In the genomic region with DNA sequence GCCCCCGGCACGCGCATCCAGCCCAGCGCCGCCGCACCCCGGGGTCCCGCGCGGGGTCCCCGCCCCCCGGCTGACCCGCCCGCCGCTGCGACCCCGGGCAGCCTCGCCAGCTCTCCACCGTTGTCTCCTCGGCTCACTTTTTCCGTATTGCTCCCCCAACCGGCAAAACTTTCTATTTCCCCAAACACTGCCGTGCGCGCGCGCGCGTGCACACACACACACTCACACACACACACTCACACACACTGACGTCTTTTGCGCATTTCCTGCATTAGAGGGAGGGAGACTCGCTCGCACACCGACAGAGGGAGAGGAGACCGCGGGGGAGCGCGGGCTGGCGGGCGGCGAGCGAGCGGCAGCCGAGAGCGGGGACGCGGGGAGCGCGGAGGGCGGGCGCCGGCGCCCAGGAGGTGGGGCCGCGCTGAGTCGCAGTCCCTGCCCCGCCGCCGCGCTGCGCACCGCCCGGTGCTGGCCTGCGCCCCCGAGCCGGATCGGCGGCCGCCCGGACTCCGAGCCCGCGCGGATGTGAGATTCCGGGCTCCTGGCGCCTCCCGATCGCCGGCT, we compare ENCODE assay signal across 8 cellular contexts. TPM values are rescaled to one million over a fixed set of nuclear protein-coding genes. Genes with fewer than 3 reads are reported as not detected.
DNase-seq lines count a peak whose midpoint lies in the region; ATAC-seq and TF ChIP-seq lines count a peak whose summit lies in the region.

No MANE protein-coding gene starts in this region.

- H3K27ac ChIP-seq in HUES6 (ENCODE audit: low read depth, low read length) (no peak overlapping the region), PC-9 (peak overlapping the region; percentile 67), muscle layer of duodenum (ENCODE audit: low read length) (peak overlapping the region; percentile 96)

- no peaks in the 10 kb centered on the region for H3K9me2 ChIP-seq in PC-9 (ENCODE audit: insufficient read depth)

- peaks cover 12% of the 10 kb centered on the region; the same call in 1 of the 2 replicates for H4K20me1 ChIP-seq in PC-9 (ENCODE audit: insufficient read depth)

- H2AFZ ChIP-seq in PC-9, result peak overlapping the region; percentile 94

- peak; percentile 71 for ATAC-seq in GM21423 (IDR thresholded peaks at IDR 0.05; ENCODE audit: unreplicated experiment)
- ATAC-seq in activated T-cell treated with anti-CD3 and anti-CD28 coated beads, Interleukin-2, amount 50 U/mL, for 4 hours, result peak; percentile 85 to 89
- peak; percentile 90 for ATAC-seq in esophagus mucosa

- H3K27me3 Mint-ChIP-seq in activated T-cell treated with anti-CD3 and anti-CD28 coated beads, Interleukin-2, amount 50 U/mL, for 4 hours (ENCODE audit: low read depth), result no peaks in the 10 kb centered on the region

- H3K9ac ChIP-seq in HUES6 (ENCODE audit: low read length), result peak overlapping the region; percentile 59

- peaks cover 31% of the 10 kb centered on the region for H3K4me1 Mint-ChIP-seq in activated T-cell treated with anti-CD3 and anti-CD28 coated beads, Interleukin-2, amount 50 U/mL, for 4 hours (ENCODE audit: low read depth)

- POLR2A ChIA-PET in PC-9 (lab: Charles Lee; ENCODE audit: unreplicated experiment), result interaction anchor here (0.6 kb wide), 2 partner anchors 304 to 1532 kb away, joined by 3 read pairs; no protein-coding TSS in a partner anchor

- no peaks in the 10 kb centered on the region for H3K9me3 Mint-ChIP-seq in activated T-cell treated with anti-CD3 and anti-CD28 coated beads, Interleukin-2, amount 50 U/mL, for 4 hours

- no peaks in the 10 kb centered on the region for H3K36me3 Mint-ChIP-seq in activated T-cell treated with anti-CD3 and anti-CD28 coated beads, Interleukin-2, amount 50 U/mL, for 4 hours (ENCODE audit: insufficient read depth)

- H3K4me2 ChIP-seq in PC-9, result peak overlapping the region; percentile 86

- H3K79me2 ChIP-seq in PC-9 (ENCODE audit: low read depth), result peaks cover 44% of the 10 kb centered on the region

- peaks cover 92% of the 10 kb centered on the region for H3K27me3 ChIP-seq in HUES6 (ENCODE audit: control insufficient read depth, insufficient read depth, low read length)
- H3K27me3 ChIP-seq in PC-9 (ENCODE audit: insufficient read depth, low read depth), result no peaks in the 10 kb centered on the region
- no peaks in the 10 kb centered on the region for H3K27me3 ChIP-seq in muscle layer of duodenum (ENCODE audit: low read depth, low read length)

- no peaks in the 10 kb centered on the region for H3K36me3 ChIP-seq in HUES6 (ENCODE audit: control insufficient read depth, insufficient read depth, low read length)
- no peaks in the 10 kb centered on the region for H3K36me3 ChIP-seq in PC-9 (ENCODE audit: low read depth)
- no peaks in the 10 kb centered on the region for H3K36me3 ChIP-seq in muscle layer of duodenum (ENCODE audit: control insufficient read depth in 1 of 2, insufficient read depth in 2 of 2, low read length in 2 of 2)

- H3F3A ChIP-seq in PC-9 (ENCODE audit: insufficient read depth, low read depth), result peaks cover 23% of the 10 kb centered on the region

- H3K4me1 ChIP-seq in HUES6 (ENCODE audit: control insufficient read depth, insufficient read depth, low read length) (peaks cover 4% of the 10 kb centered on the region; the same call in 1 of the 2 replicates), PC-9 (replicated peaks; ENCODE audit: insufficient read depth) (peaks cover 20% of the 10 kb centered on the region), muscle layer of duodenum (ENCODE audit: control insufficient read depth in 1 of 2, insufficient read depth in 2 of 2, low read length in 2 of 2) (peaks cover 0 to 33% of the 10 kb centered on the region in 2 donors)

- intact Hi-C loops in PC-9 (cut with micrococcal nuclease; ENCODE audit: unreplicated experiment), result loop anchor here (2.0 to 5.0 kb wide), 3 partner anchors 62 to 271 kb away; no protein-coding TSS in a partner anchor

- DNase-seq in DMS153 (lab: John Stamatoyannopoulos, UW) (peak; percentile 83), PC-9 (peak; percentile 90 to 92)
- peak; percentile 92 for DNase-seq in activated T-cell treated with anti-CD3 and anti-CD28 coated beads, Interleukin-2, amount 50 U/mL, for 4 hours
- peak; percentile 89 to 90 for DNase-seq in stimulated activated CD8-positive, alpha-beta memory T cell treated with anti-CD3 and anti-CD28 coated beads, Interleukin-7, amount 100 ng/mL, for 1 hour (ENCODE audit: low read depth in 2 of 2)

- peak; percentile 34; the same call in 1 of the 2 replicates for TF ChIP-seq CTCF in PC-9 (conservative IDR thresholded peaks at IDR 0.05)

- CTCF ChIA-PET in PC-9 (lab: Charles Lee), result no interaction called here

- H3K9me3 ChIP-seq in HUES6 (ENCODE audit: control insufficient read depth, insufficient read depth, low read depth, low read length) (no peaks in the 10 kb centered on the region), PC-9 (ENCODE audit: insufficient read depth, low read depth) (no peaks in the 10 kb centered on the region; the same call in 1 of the 2 replicates), muscle layer of duodenum (ENCODE audit: control insufficient read depth in 1 of 2, low read length in 2 of 2) (no peaks in the 10 kb centered on the region)

- BruUV-seq in PC-9 (replicated peaks; lab: Mats Ljungman, UMichigan), result no TSS peak

- H3K4me3 Mint-ChIP-seq in activated T-cell treated with anti-CD3 and anti-CD28 coated beads, Interleukin-2, amount 50 U/mL, for 4 hours, result peak overlapping the region; percentile 93

- H3K4me3 ChIP-seq in HUES6 (ENCODE audit: low read depth, low read length) (peak overlapping the region; percentile 91), PC-9 (peak overlapping the region; percentile 94), muscle layer of duodenum (ENCODE audit: low read depth in 1 of 2, low read length in 2 of 2) (peak overlapping the region; percentile 83 to 90)

RNA-seq across cellular contexts. Expression of a gene that starts 0.5 kb away (rescaled TPM):
- total RNA-seq in PC-9 (2021), result 21.7 and 24.0 TPM in 2 replicates
- 1 to 10 TPM; 9.1 to 9.5 (median 9.2) TPM for total RNA-seq in activated T-cell treated with anti-CD3 and anti-CD28 coated beads, Interleukin-2, amount 50 U/mL, for 4 hours
- 13.1 TPM for total RNA-seq in esophagus mucosa

RNA-seq across cellular contexts. Expression of a gene that starts 39.9 kb away (rescaled TPM):
- total RNA-seq in PC-9 (2021), result 17.8 and 20.9 TPM in 2 replicates
- 10 to 100 TPM; 13.8 to 18.4 (median 15.5) TPM for total RNA-seq in activated T-cell treated with anti-CD3 and anti-CD28 coated beads, Interleukin-2, amount 50 U/mL, for 4 hours
- 9.2 TPM for total RNA-seq in esophagus mucosa
